Comparison of ENCODE assay signal across 8 cellular contexts in genomic region chr3:25448750-25449684, GRCh38. TPM values are rescaled to one million over a fixed set of nuclear protein-coding genes. Genes with fewer than 3 reads are reported as not detected.
DNase-seq lines count a peak whose midpoint lies in the region; ATAC-seq and TF ChIP-seq lines count a peak whose summit lies in the region.

No MANE protein-coding gene starts in this region.

- no peak for TF ChIP-seq CTCF in cardiac fibroblast (IDR thresholded peaks at IDR 0.05; ENCODE audit: low read depth, low read length)
- TF ChIP-seq CTCF in lower leg skin (IDR thresholded peaks at IDR 0.05), result no peak
- TF ChIP-seq CTCF in type B pancreatic cell (conservative IDR thresholded peaks at IDR 0.05), result no peak

- POLR2A ChIA-PET in naive thymus-derived CD8-positive, alpha-beta T cell (lab: Charles Lee), result no interaction called here

- H3K4me3 ChIP-seq in cardiac fibroblast (replicated peaks in 1 of 2; ENCODE audit: low read depth in 2 of 2, low read length in 2 of 2), result no peak overlapping the region
- H3K4me3 ChIP-seq in lower leg skin (ENCODE audit: low read depth, poor library complexity, severe bottlenecking), result no peak overlapping the region

- DNase-seq in DMS 273 (lab: John Stamatoyannopoulos, UW; ENCODE audit: unreplicated experiment) (peak; percentile 54), DMS 273 treated with DMSO at 0.1 percent for 48 hours (lab: John Stamatoyannopoulos, UW) (no peak), cardiac fibroblast (ENCODE audit: low read depth in 2 of 2) (peak; percentile 73 to 84), lower leg skin (ENCODE audit: low spot score in 2 of 2) (peak; percentile 45 to 91), type B pancreatic cell (ENCODE audit: extremely low spot score, unreplicated experiment) (no peak)
- DNase-seq in activated CD4-positive, alpha-beta T cell treated with anti-CD3 and anti-CD28 coated beads for 4 hours, result no peak
- DNase-seq in naive thymus-derived CD8-positive, alpha-beta T cell, result no peak

- H3K4me3 Mint-ChIP-seq in type B pancreatic cell, result no peak overlapping the region
- H3K4me3 Mint-ChIP-seq in naive thymus-derived CD8-positive, alpha-beta T cell, result no peak overlapping the region

- peaks cover 50% of the 10 kb centered on the region for H3K4me1 Mint-ChIP-seq in type B pancreatic cell (ENCODE audit: unreplicated experiment)
- H3K4me1 Mint-ChIP-seq in naive thymus-derived CD8-positive, alpha-beta T cell, result no peaks in the 10 kb centered on the region

- ATAC-seq in naive thymus-derived CD8-positive, alpha-beta T cell, result no peak
- ATAC-seq in HG02981 (IDR thresholded peaks at IDR 0.05; ENCODE audit: unreplicated experiment), result no peak

- intact Hi-C loops in lower leg skin (cut with DNase I; ENCODE audit: low total_unique reads), result no loop called here

- TF ChIP-seq POLR2A in lower leg skin (IDR thresholded peaks at IDR 0.05), result no peak

- peaks cover 13% of the 10 kb centered on the region for H3K36me3 Mint-ChIP-seq in type B pancreatic cell
- no peaks in the 10 kb centered on the region for H3K36me3 Mint-ChIP-seq in naive thymus-derived CD8-positive, alpha-beta T cell

- WGBS in lower leg skin, 2 donors, result 55 to 57% methylated on average over 11 of the region's 11 CpGs

- peak overlapping the region; percentile 5 for H3K27ac Mint-ChIP-seq in type B pancreatic cell
- H3K27ac Mint-ChIP-seq in naive thymus-derived CD8-positive, alpha-beta T cell, result no peak overlapping the region

- H3K9me3 Mint-ChIP-seq in type B pancreatic cell, result no peaks in the 10 kb centered on the region
- H3K9me3 Mint-ChIP-seq in naive thymus-derived CD8-positive, alpha-beta T cell, result no peaks in the 10 kb centered on the region

- H3K27me3 Mint-ChIP-seq in type B pancreatic cell, result no peaks in the 10 kb centered on the region
- peaks cover 0 to 4% (median 0%) of the 10 kb centered on the region in 5 donors for H3K27me3 Mint-ChIP-seq in naive thymus-derived CD8-positive, alpha-beta T cell

RNA-seq across cellular contexts. Expression of gene RARB, which starts 21.0 kb away (rescaled TPM):
- 1 to 10 TPM in 2 of 4 donors, under 1 TPM in 1, not detected in 1; 0.34 to 6.5 (median 4.4) TPM for total RNA-seq in lower leg skin
- total RNA-seq in type B pancreatic cell (ENCODE audit: low replicate concordance), result 13.3 and 28.2 TPM in 2 replicates
- not detected for total RNA-seq in naive thymus-derived CD8-positive, alpha-beta T cell
- under 1 TPM in 1 of 3 donors, not detected in 2; 0.09 TPM for polyA plus RNA-seq in naive thymus-derived CD8-positive, alpha-beta T cell

Comparison
In these comparisons a context has a peak if more than half of its experiments do, and no peak if none do; other contexts are left out.
1. DNase-seq: peak in DMS 273 (single experiment), cardiac fibroblast (2 of 2) and lower leg skin (2 of 2); none in DMS 273 treated with DMSO at 0.1 percent for 48 hours (single experiment), type B pancreatic cell (single experiment), activated CD4-positive, alpha-beta T cell treated with anti-CD3 and anti-CD28 coated beads for 4 hours (0 of 2) and naive thymus-derived CD8-positive, alpha-beta T cell (0 of 10).